In genomic region chr18:61606759-61607158, GRCh38 we compare ENCODE assay signal across 8 cellular contexts.
DNase-seq lines count a peak whose midpoint lies in the region; ATAC-seq and TF ChIP-seq lines count a peak whose summit lies in the region.

No MANE protein-coding gene starts in this region.

- peak overlapping the region; percentile 61 for H3K27ac ChIP-seq in HUES64 (ENCODE audit: low read depth, low read length)
- H3K27ac ChIP-seq in testis: peak overlapping the region; percentile 9 to 86
- no peak overlapping the region for H3K27ac ChIP-seq in CD8-positive, alpha-beta T cell (ENCODE audit: low read depth, low read length)

- H3K4me3 ChIP-seq in HUES64 (ENCODE audit: low read length): peak overlapping the region; percentile 38
- H3K4me3 ChIP-seq in astrocyte of the spinal cord (ENCODE audit: low read depth, low read length): peak overlapping the region; percentile 33
- peak overlapping the region; percentile 31 for H3K4me3 ChIP-seq in iPS-15b (ENCODE audit: low read depth, low read length)
- peak overlapping the region; percentile 2 to 6 for H3K4me3 ChIP-seq in testis
- no peak overlapping the region for H3K4me3 ChIP-seq in CD8-positive, alpha-beta T cell (ENCODE audit: low read depth, low read length)

- H3K9ac ChIP-seq in HUES64 (ENCODE audit: low read depth, low read length): peak overlapping the region; percentile 65; the same call in 1 of the 2 replicates
- H3K9ac ChIP-seq in iPS-15b (ENCODE audit: low read depth, low read length): peak overlapping the region; percentile 39

- POLR2A ChIA-PET in CD8-positive, alpha-beta T cell (lab: Charles Lee): no interaction called here

- TF ChIP-seq CTCF in astrocyte of the spinal cord (IDR thresholded peaks at IDR 0.05; ENCODE audit: low read depth, low read length): no peak
- TF ChIP-seq CTCF in testis (IDR thresholded peaks at IDR 0.05): no peak
- no peak for TF ChIP-seq CTCF in natural killer cell (IDR thresholded peaks at IDR 0.05)
- TF ChIP-seq CTCF in CD8-positive, alpha-beta T cell (IDR thresholded peaks at IDR 0.05): no peak

- intact Hi-C loops in testis (cut with DNase I; ENCODE audit: low total_unique reads) (no loop called here), natural killer cell (cut with micrococcal nuclease) (no loop called here)
- intact Hi-C loops in CD8-positive, alpha-beta T cell (cut with DNase I, micrococcal nuclease): no loop called here

- H3K27me3 ChIP-seq in HUES64 (ENCODE audit: insufficient read depth, low read length) (no peaks in the 10 kb centered on the region), iPS-15b (ENCODE audit: control insufficient read depth, insufficient read depth, low read length) (no peaks in the 10 kb centered on the region), testis (no peaks in the 10 kb centered on the region)
- no peaks in the 10 kb centered on the region for H3K27me3 ChIP-seq in CD8-positive, alpha-beta T cell (ENCODE audit: insufficient read depth, low read length)

- no peak overlapping the region for H3K4me3 Mint-ChIP-seq in natural killer cell
- H3K4me3 Mint-ChIP-seq in CD8-positive, alpha-beta T cell: no peak overlapping the region

- H3K9me3 Mint-ChIP-seq in natural killer cell: no peaks in the 10 kb centered on the region
- no peaks in the 10 kb centered on the region for H3K9me3 Mint-ChIP-seq in CD8-positive, alpha-beta T cell

- ATAC-seq in natural killer cell (no peak), HG03442 (IDR thresholded peaks at IDR 0.05; ENCODE audit: unreplicated experiment) (no peak), HG03196 (IDR thresholded peaks at IDR 0.05; ENCODE audit: unreplicated experiment) (no peak)
- ATAC-seq in CD8-positive, alpha-beta T cell: no peak

- peaks cover 34 to 45% of the 10 kb centered on the region in 2 donors for H3K27me3 Mint-ChIP-seq in natural killer cell (ENCODE audit: low read depth in 2 of 2)
- H3K27me3 Mint-ChIP-seq in CD8-positive, alpha-beta T cell (ENCODE audit: low read depth): peaks cover 37% of the 10 kb centered on the region

- H3K27ac Mint-ChIP-seq in natural killer cell: no peak overlapping the region
- H3K27ac Mint-ChIP-seq in CD8-positive, alpha-beta T cell: no peak overlapping the region

- H3K36me3 Mint-ChIP-seq in natural killer cell: no peaks in the 10 kb centered on the region
- no peaks in the 10 kb centered on the region for H3K36me3 Mint-ChIP-seq in CD8-positive, alpha-beta T cell

- DNase-seq in astrocyte of the spinal cord (ENCODE audit: low read depth, low spot score): peak; percentile 85
- DNase-seq in testis: peak; percentile 69
- DNase-seq in natural killer cell: no peak
- no peak for DNase-seq in CD8-positive, alpha-beta T cell

- H3K4me1 ChIP-seq in HUES64 (ENCODE audit: insufficient read depth, low read length): peaks cover 37% of the 10 kb centered on the region
- peaks cover 4% of the 10 kb centered on the region for H3K4me1 ChIP-seq in iPS-15b (ENCODE audit: control insufficient read depth, insufficient read depth, low read length)
- H3K4me1 ChIP-seq in testis: peaks cover 7% of the 10 kb centered on the region
- H3K4me1 ChIP-seq in CD8-positive, alpha-beta T cell (ENCODE audit: insufficient read depth, low read length): no peaks in the 10 kb centered on the region

- WGBS in HUES64: 17% methylated on average over 5 of the region's 5 CpGs
- 4 to 6% methylated on average over 5 of the region's 5 CpGs for WGBS in testis, 2 donors

- no peaks in the 10 kb centered on the region for H3K4me1 Mint-ChIP-seq in natural killer cell
- no peaks in the 10 kb centered on the region for H3K4me1 Mint-ChIP-seq in CD8-positive, alpha-beta T cell (ENCODE audit: low read depth)

- peaks cover 15% of the 10 kb centered on the region for H3K9me3 ChIP-seq in HUES64 (ENCODE audit: insufficient read depth, low read depth, low read length)
- no peaks in the 10 kb centered on the region for H3K9me3 ChIP-seq in iPS-15b (ENCODE audit: control insufficient read depth, insufficient read depth, low read length)
- H3K9me3 ChIP-seq in testis: no peaks in the 10 kb centered on the region
- no peaks in the 10 kb centered on the region for H3K9me3 ChIP-seq in CD8-positive, alpha-beta T cell (ENCODE audit: low read length)

- no peak for TF ChIP-seq POLR2A in testis (IDR thresholded peaks at IDR 0.05)

- in situ Hi-C loops in astrocyte of the spinal cord (cut with HindIII; ENCODE audit: low sequenced_read_pairs): no loop called here

- no peaks in the 10 kb centered on the region for H3K36me3 ChIP-seq in HUES64 (ENCODE audit: insufficient read depth, low read length)
- no peaks in the 10 kb centered on the region for H3K36me3 ChIP-seq in iPS-15b (ENCODE audit: control insufficient read depth, insufficient read depth, low read length)
- H3K36me3 ChIP-seq in testis (ENCODE audit: low read depth, missing control alignments): no peaks in the 10 kb centered on the region
- no peaks in the 10 kb centered on the region for H3K36me3 ChIP-seq in CD8-positive, alpha-beta T cell (ENCODE audit: insufficient read depth, low read length)

- CTCF ChIA-PET in CD8-positive, alpha-beta T cell (lab: Charles Lee): no interaction called here

Comparison
In these comparisons a context has a peak if more than half of its experiments do, and no peak if none do; other contexts are left out.
1. DNase-seq: peak in astrocyte of the spinal cord (single experiment) and testis (single experiment); none in natural killer cell (single experiment) and CD8-positive, alpha-beta T cell (0 of 7).